In the genomic region with DNA sequence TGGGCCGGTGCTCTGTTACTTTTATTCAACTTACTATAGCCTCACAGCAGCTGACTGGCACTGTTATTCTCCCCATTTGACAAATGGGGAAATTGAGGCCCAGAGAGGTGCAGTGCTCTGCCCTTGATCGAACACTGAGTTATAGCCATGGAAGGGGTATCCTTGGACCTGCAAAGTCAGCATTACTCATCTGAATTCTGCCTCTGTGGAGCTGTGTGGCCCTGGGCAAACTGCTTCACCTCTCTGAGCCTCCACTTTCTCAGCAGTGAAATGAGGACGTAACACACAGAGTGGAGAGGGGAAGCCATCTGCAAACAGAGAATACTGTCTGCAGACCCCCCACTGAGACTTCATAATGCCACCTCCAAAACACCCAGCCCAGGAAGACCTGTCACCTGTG, we compare ENCODE assay signal across 21 cellular contexts. TPM values are rescaled to one million over a fixed set of nuclear protein-coding genes. Genes with fewer than 3 reads are reported as not detected.
DNase-seq lines count a peak whose midpoint lies in the region; ATAC-seq, FAIRE-seq and TF ChIP-seq lines count a peak whose summit lies in the region.
"Had no signal": no experiment of that assay in that cellular context is flagged by ENCODE, and none has a peak within 500 bp of the region (broad histone marks: within the 10 kb centered on the region; RNA-seq: fewer than 3 reads in every experiment).

No MANE protein-coding gene starts in this region.

- intact Hi-C loops in body of pancreas (cut with DNase I) (no loop called here), pancreas (cut with DNase I) (no loop called here)

- DNase-seq in body of pancreas (no peak), pancreas (no peak), kidney glomerular epithelial cell (lab: John Stamatoyannopoulos, UW) (no peak), suprapubic skin (ENCODE audit: low spot score in 2 of 2) (no peak), DMS 273 treated with DMSO at 0.1 percent for 48 hours (lab: John Stamatoyannopoulos, UW) (no peak)
- no peak for DNase-seq in activated CD4-positive, alpha-beta T cell treated with anti-CD3 and anti-CD28 coated beads, Interleukin-2, amount 50 U/mL, for 1 hour
- DNase-seq: COR-L47, KBM-7, NCI-H1436, NCI-H2029, NCI-H2171 treated with DMSO at 0.1 percent for 48 hours, Peyer's patch, SHP77, SK-N-SH had no signal

- peaks cover 11 to 60% (median 18%) of the 10 kb centered on the region in 11 experiments; a peak in 21 of 22 replicates for H3K36me3 ChIP-seq in BLaER1 treated with 17β-estradiol and CSF1 and Interleukin-3, amounts not matched to agents 10 nM and 100 nM
- peaks cover 13% of the 10 kb centered on the region; the same call in 1 of the 2 replicates for H3K36me3 ChIP-seq in HUES64 (ENCODE audit: insufficient read depth, low read length)
- no peaks in the 10 kb centered on the region for H3K36me3 ChIP-seq in body of pancreas (replicated peaks in 1 of 2; ENCODE audit: insufficient read depth in 1 of 2, low read depth in 2 of 2)
- no peaks in the 10 kb centered on the region for H3K36me3 ChIP-seq in pancreas
- no peaks in the 10 kb centered on the region for H3K36me3 ChIP-seq in suprapubic skin
- H3K36me3 ChIP-seq: HAP-1, Peyer's patch had no signal

- H3K4me2 ChIP-seq in BLaER1 treated with 17β-estradiol and CSF1 and Interleukin-3, amounts not matched to agents 10 nM and 100 nM = peak overlapping the region in 6 of 11 experiments; percentile 10 to 69 (median 28); a peak in 7 of 22 replicates
- H3K4me2 ChIP-seq: SK-N-SH had no signal

- H4K20me1 ChIP-seq in BLaER1 treated with 17β-estradiol and CSF1 and Interleukin-3, amounts not matched to agents 10 nM and 100 nM = peaks cover 30 to 95% (median 63%) of the 10 kb centered on the region in 11 experiments; a peak in 19 of 22 replicates

- no peak for TF ChIP-seq EP300 in suprapubic skin (IDR thresholded peaks at IDR 0.05)

- peaks cover 52 to 86% (median 76%) of the 10 kb centered on the region in 10 experiments for H3K4me1 ChIP-seq in BLaER1 treated with 17β-estradiol and CSF1 and Interleukin-3, amounts not matched to agents 10 nM and 100 nM
- peaks cover 42% of the 10 kb centered on the region for H3K4me1 ChIP-seq in HUES64 (ENCODE audit: insufficient read depth, low read length)
- H3K4me1 ChIP-seq in body of pancreas = peaks cover 17% of the 10 kb centered on the region
- H3K4me1 ChIP-seq in pancreas = peaks cover 0 to 13% (median 4%) of the 10 kb centered on the region in 3 donors
- peaks cover 44% of the 10 kb centered on the region for H3K4me1 ChIP-seq in suprapubic skin
- H3K4me1 ChIP-seq: Peyer's patch had no signal

- H3K9me3 ChIP-seq in BLaER1 treated with 17β-estradiol and CSF1 and Interleukin-3, amounts not matched to agents 10 nM and 100 nM (replicated peaks in 1 of 11) = no peaks in the 10 kb centered on the region
- H3K9me3 ChIP-seq in HUES64 (ENCODE audit: insufficient read depth, low read depth, low read length) = no peaks in the 10 kb centered on the region
- H3K9me3 ChIP-seq in body of pancreas = no peaks in the 10 kb centered on the region
- no peaks in the 10 kb centered on the region for H3K9me3 ChIP-seq in pancreas
- H3K9me3 ChIP-seq in suprapubic skin = no peaks in the 10 kb centered on the region
- H3K9me3 ChIP-seq: HAP-1, Peyer's patch, SK-N-SH had no signal

- 81% methylated on average over 3 of the region's 3 CpGs for WGBS in HUES64
- 37 to 53% methylated on average over 3 of the region's 3 CpGs for WGBS in body of pancreas, 2 donors
- 45 to 48% methylated on average over 3 of the region's 3 CpGs for WGBS in pancreas, 2 donors
- 83% methylated on average over 3 of the region's 3 CpGs for WGBS in suprapubic skin

- H3K27me3 ChIP-seq in BLaER1 treated with 17β-estradiol and CSF1 and Interleukin-3, amounts not matched to agents 10 nM and 100 nM = no peaks in the 10 kb centered on the region
- H3K27me3 ChIP-seq in HUES64 (ENCODE audit: insufficient read depth, low read length) (no peaks in the 10 kb centered on the region), body of pancreas (no peaks in the 10 kb centered on the region), pancreas (no peaks in the 10 kb centered on the region), suprapubic skin (no peaks in the 10 kb centered on the region)
- H3K27me3 ChIP-seq: Peyer's patch had no signal

- H3K27ac ChIP-seq in BLaER1 treated with 17β-estradiol and CSF1 and Interleukin-3, amounts not matched to agents 10 nM and 100 nM = 0 out of 22 replicates have a peak overlapping the region, but pooled peaks of 1 of the 11 experiments have one; percentile 0
- H3K27ac ChIP-seq in HUES64 (ENCODE audit: low read depth, low read length) (peak overlapping the region; percentile 56; the same call in 1 of the 2 replicates), body of pancreas (peak overlapping the region; percentile 66 to 86 (median 80)), pancreas (peak overlapping the region; percentile 53 to 89 (median 73)), suprapubic skin (no peak overlapping the region)
- H3K27ac ChIP-seq: HL-60, Peyer's patch had no signal

- H3K4me3 ChIP-seq in BLaER1 treated with 17β-estradiol and CSF1 and Interleukin-3, amounts not matched to agents 10 nM and 100 nM = no peak overlapping the region
- no peak overlapping the region for H3K4me3 ChIP-seq in HUES64 (ENCODE audit: low read length)
- peak overlapping the region; percentile 50 to 73 for H3K4me3 ChIP-seq in body of pancreas
- H3K4me3 ChIP-seq in pancreas = peak overlapping the region; percentile 47 to 59 (median 54)
- H3K4me3 ChIP-seq in suprapubic skin = no peak overlapping the region
- H3K4me3 ChIP-seq: HAP-1, Peyer's patch had no signal

- no peak overlapping the region for H3K9ac ChIP-seq in BLaER1 treated with 17β-estradiol and CSF1 and Interleukin-3, amounts not matched to agents 10 nM and 100 nM
- no peak overlapping the region for H3K9ac ChIP-seq in HUES64 (ENCODE audit: low read depth, low read length)
- H3K9ac ChIP-seq: SK-N-SH had no signal

- no peak for TF ChIP-seq CTCF in body of pancreas (IDR thresholded peaks at IDR 0.05)
- no peak for TF ChIP-seq CTCF in pancreas (IDR thresholded peaks at IDR 0.05)
- no peak for TF ChIP-seq CTCF in suprapubic skin (IDR thresholded peaks at IDR 0.05)

- no peak for TF ChIP-seq POLR2A in body of pancreas (IDR thresholded peaks at IDR 0.05)
- no peak for TF ChIP-seq POLR2A in suprapubic skin (IDR thresholded peaks at IDR 0.05)

- no peak for ATAC-seq in body of pancreas
- ATAC-seq in pancreas = no peak

- FAIRE-seq in pancreas (lab: Jason Lieb, UNC) = no peak
- FAIRE-seq: HTR-8/SVneo had no signal

RNA-seq across cellular contexts. Expression of a gene that starts 25.3 kb away (rescaled TPM):
- 34.5 TPM for polyA plus RNA-seq in HUES64 (2013, experiment 1 of 2)
- polyA plus RNA-seq in HUES64 (2013, experiment 2 of 2) = 35.2 TPM
- total RNA-seq in body of pancreas (100 to 1,000 TPM; 547 to 586 TPM), pancreas (100 to 1,000 TPM; 156 to 534 (median 212) TPM), suprapubic skin (10 to 100 TPM; 44.5 to 59.4 (median 51.9) TPM)
- polyA plus RNA-seq in pancreas = 100 to 1,000 TPM in 1 of 2 donors, 10 to 100 TPM in 1; 91.4 to 135 TPM

RNA-seq across cellular contexts. Expression of a gene that starts 52.4 kb away (rescaled TPM):
- 17.7 TPM for polyA plus RNA-seq in HUES64 (2013, experiment 1 of 2)
- 17.1 TPM for polyA plus RNA-seq in HUES64 (2013, experiment 2 of 2)
- total RNA-seq in body of pancreas (10 to 100 TPM; 26.2 to 32.3 TPM), pancreas (10 to 100 TPM; 11.0 to 24.2 (median 15.7) TPM), suprapubic skin (10 to 100 TPM; 35.3 to 46.3 (median 37.5) TPM)
- 10 to 100 TPM; 20.5 to 26.7 TPM for polyA plus RNA-seq in pancreas

RNA-seq across cellular contexts. Expression of a gene that starts 53.2 kb away (rescaled TPM):
- polyA plus RNA-seq in HUES64 (2013, experiment 1 of 2) = 4.6 TPM
- polyA plus RNA-seq in HUES64 (2013, experiment 2 of 2) = 3.0 TPM
- total RNA-seq in body of pancreas = under 1 TPM in 1 of 2 donors, not detected in 1; 0.52 TPM
- under 1 TPM in 3 of 6 donors, not detected in 3; 0.20 to 0.66 (median 0.34) TPM for total RNA-seq in pancreas
- under 1 TPM; 0.14 to 0.38 TPM for polyA plus RNA-seq in pancreas
- total RNA-seq in suprapubic skin = not detected
- total RNA-seq: A673, Peyer's patch had no signal

RNA-seq across cellular contexts. Expression of a gene that starts 57.1 kb away (rescaled TPM):
- polyA plus RNA-seq in HUES64 (2013, experiment 1 of 2) = 1.3 TPM
- polyA plus RNA-seq in HUES64 (2013, experiment 2 of 2) = 0.95 TPM
- total RNA-seq in body of pancreas (not detected), pancreas (under 1 TPM in 1 of 6 donors, not detected in 5; 0.19 TPM), suprapubic skin (not detected)
- polyA plus RNA-seq in pancreas = not detected
- total RNA-seq: A673, Peyer's patch had no signal
- polyA plus RNA-seq: CD14-positive monocyte, SK-N-SH had no signal

Comparison
In these comparisons a context has a peak if more than half of its experiments do, and no peak if none do; other contexts are left out.
1. H3K4me3 ChIP-seq: peak in body of pancreas (2 of 2) and pancreas (4 of 4); none in BLaER1 treated with 17β-estradiol and CSF1 and Interleukin-3, amounts not matched to agents 10 nM and 100 nM (0 of 10), HUES64 (single experiment) and suprapubic skin (single experiment).